Comparison of ENCODE assay signal across 16 cellular contexts in genomic region chr1:5522605-5523145, GRCh38.
"Had no signal": no experiment of that assay in that cellular context is flagged by ENCODE, and none has a peak within 500 bp of the region (broad histone marks: within the 10 kb centered on the region; RNA-seq: fewer than 3 reads in every experiment).

No MANE protein-coding gene starts in this region.

- H3K27ac ChIP-seq: left lung, neutrophil, spleen, testis, upper lobe of right lung had no signal

- H3K27me3 ChIP-seq: testis, upper lobe of right lung had no signal

- H3K9me3 ChIP-seq: left lung, mucosa of descending colon, neutrophil, spleen, testis, upper lobe of right lung had no signal

- DNase-seq: activated CD4-positive, alpha-beta T cell treated with anti-CD3 and anti-CD28 coated beads, Interleukin-2, amount 10 ng/mL, durations not matched to agents 7 days and 5 days; activated gamma-delta T cell treated with Interleukin-2 at 50 U/mL for 16 hours; activated T-cell treated with anti-CD3 and anti-CD28 coated beads for 4 hours; amygdala; caudate nucleus; foreskin melanocyte; left lung; mucosa of descending colon; naive B cell; spleen; stimulated activated CD4-positive, alpha-beta T cell treated with anti-CD3 and anti-CD28 coated beads, Interleukin-4, amount 100 ng/mL, for 4 hours; T-helper 1 cell; T-helper 9 cell; testis; upper lobe of right lung had no signal

- H3K4me3 ChIP-seq: left lung, mucosa of descending colon, spleen, testis, upper lobe of right lung had no signal

- H3K4me1 ChIP-seq: left lung, spleen, testis, upper lobe of right lung had no signal

- H3K36me3 ChIP-seq: left lung, neutrophil, spleen, upper lobe of right lung had no signal
